Comparison of ENCODE assay signal across 1 cellular context in the genomic region with DNA sequence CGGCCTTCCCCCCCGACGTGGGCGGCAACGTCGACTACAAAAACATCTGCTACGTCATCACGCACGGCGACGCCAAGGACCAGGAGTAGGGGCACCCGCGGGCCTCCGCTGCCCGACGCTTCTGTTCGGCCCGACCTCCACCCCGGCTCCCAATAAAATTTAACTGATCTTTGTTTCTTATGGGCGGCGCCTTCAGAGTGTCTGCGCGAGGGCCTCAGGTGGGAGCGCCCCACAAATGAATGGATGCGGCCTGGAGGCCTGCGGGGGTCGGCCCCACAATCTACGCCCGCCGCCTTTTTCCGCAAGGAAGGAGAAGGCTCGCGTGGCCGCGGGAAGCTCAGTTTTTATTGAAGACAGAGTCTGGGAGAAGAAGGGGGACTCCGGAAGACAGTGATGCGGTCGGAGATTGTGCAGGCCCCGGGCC.
TF ChIP-seq lines count a peak whose summit lies in the region.

No MANE protein-coding gene starts in this region.

TF ChIP-seq in K562, 482 proteins besides CTCF, POLR2A, EP300 and RAD21 (continued from another document and continues in another):
- TF ChIP-seq, protein P1, sequence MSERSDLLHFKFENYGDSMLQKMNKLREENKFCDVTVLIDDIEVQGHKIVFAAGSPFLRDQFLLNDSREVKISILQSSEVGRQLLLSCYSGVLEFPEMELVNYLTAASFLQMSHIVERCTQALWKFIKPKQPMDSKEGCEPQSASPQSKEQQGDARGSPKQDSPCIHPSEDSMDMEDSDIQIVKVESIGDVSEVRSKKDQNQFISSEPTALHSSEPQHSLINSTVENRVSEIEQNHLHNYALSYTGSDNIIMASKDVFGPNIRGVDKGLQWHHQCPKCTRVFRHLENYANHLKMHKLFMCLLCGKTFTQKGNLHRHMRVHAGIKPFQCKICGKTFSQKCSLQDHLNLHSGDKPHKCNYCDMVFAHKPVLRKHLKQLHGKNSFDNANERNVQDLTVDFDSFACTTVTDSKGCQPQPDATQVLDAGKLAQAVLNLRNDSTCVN (CRISPR knock-in tag; IDR thresholded peaks at IDR 0.05) = no peak
- TF ChIP-seq, protein P2, sequence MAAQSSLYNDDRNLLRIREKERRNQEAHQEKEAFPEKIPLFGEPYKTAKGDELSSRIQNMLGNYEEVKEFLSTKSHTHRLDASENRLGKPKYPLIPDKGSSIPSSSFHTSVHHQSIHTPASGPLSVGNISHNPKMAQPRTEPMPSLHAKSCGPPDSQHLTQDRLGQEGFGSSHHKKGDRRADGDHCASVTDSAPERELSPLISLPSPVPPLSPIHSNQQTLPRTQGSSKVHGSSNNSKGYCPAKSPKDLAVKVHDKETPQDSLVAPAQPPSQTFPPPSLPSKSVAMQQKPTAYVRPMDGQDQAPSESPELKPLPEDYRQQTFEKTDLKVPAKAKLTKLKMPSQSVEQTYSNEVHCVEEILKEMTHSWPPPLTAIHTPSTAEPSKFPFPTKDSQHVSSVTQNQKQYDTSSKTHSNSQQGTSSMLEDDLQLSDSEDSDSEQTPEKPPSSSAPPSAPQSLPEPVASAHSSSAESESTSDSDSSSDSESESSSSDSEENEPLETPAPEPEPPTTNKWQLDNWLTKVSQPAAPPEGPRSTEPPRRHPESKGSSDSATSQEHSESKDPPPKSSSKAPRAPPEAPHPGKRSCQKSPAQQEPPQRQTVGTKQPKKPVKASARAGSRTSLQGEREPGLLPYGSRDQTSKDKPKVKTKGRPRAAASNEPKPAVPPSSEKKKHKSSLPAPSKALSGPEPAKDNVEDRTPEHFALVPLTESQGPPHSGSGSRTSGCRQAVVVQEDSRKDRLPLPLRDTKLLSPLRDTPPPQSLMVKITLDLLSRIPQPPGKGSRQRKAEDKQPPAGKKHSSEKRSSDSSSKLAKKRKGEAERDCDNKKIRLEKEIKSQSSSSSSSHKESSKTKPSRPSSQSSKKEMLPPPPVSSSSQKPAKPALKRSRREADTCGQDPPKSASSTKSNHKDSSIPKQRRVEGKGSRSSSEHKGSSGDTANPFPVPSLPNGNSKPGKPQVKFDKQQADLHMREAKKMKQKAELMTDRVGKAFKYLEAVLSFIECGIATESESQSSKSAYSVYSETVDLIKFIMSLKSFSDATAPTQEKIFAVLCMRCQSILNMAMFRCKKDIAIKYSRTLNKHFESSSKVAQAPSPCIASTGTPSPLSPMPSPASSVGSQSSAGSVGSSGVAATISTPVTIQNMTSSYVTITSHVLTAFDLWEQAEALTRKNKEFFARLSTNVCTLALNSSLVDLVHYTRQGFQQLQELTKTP (IDR thresholded peaks at IDR 0.05; ENCODE audit: low read depth in 1 of 2, partially characterized antibody in 2 of 2) = peak in 1 of 2 experiments; percentile 49
- TF ChIP-seq GATAD2A (IDR thresholded peaks at IDR 0.05) (0 out of 2 replicates have a peak, but pooled peaks have one; percentile 66), ZNF695 (CRISPR knock-in tag; IDR thresholded peaks at IDR 0.05) (no peak), SUPT5H (IDR thresholded peaks at IDR 0.05) (peak; percentile 56), ZNF589 (CRISPR knock-in tag; IDR thresholded peaks at IDR 0.05; ENCODE audit: low read depth) (peak; percentile 89), HDGF (IDR thresholded peaks at IDR 0.05) (no peak), RAD51 (IDR thresholded peaks at IDR 0.05; ENCODE audit: borderline replicate concordance, low read depth) (no peak), HDAC2 (IDR thresholded peaks at IDR 0.05) (no peak; the same call in 1 of the 2 replicates), ZNF316 (IDR thresholded peaks at IDR 0.05) (peak; percentile 75), THRAP3 (IDR thresholded peaks at IDR 0.05; ENCODE audit: borderline replicate concordance) (no peak), ZKSCAN8 (CRISPR knock-in tag; IDR thresholded peaks at IDR 0.05) (0 out of 2 replicates have a peak, but pooled peaks have one; percentile 20), RBM34 (IDR thresholded peaks at IDR 0.05; ENCODE audit: borderline replicate concordance, insufficient read depth, low read length) (no peak), NBN (IDR thresholded peaks at IDR 0.05; ENCODE audit: low read depth) (peak; percentile 66), BRD4 (IDR thresholded peaks at IDR 0.05) (peak; percentile 91)
- TF ChIP-seq, protein P3, sequence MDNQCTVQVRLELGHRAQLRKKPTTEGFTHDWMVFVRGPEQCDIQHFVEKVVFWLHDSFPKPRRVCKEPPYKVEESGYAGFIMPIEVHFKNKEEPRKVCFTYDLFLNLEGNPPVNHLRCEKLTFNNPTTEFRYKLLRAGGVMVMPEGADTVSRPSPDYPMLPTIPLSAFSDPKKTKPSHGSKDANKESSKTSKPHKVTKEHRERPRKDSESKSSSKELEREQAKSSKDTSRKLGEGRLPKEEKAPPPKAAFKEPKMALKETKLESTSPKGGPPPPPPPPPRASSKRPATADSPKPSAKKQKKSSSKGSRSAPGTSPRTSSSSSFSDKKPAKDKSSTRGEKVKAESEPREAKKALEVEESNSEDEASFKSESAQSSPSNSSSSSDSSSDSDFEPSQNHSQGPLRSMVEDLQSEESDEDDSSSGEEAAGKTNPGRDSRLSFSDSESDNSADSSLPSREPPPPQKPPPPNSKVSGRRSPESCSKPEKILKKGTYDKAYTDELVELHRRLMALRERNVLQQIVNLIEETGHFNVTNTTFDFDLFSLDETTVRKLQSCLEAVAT (IDR thresholded peaks at IDR 0.05) = 0 out of 4 replicates have a peak, but pooled peaks of 1 of the 2 experiments have one; percentile 11
- TF ChIP-seq, protein P4, sequence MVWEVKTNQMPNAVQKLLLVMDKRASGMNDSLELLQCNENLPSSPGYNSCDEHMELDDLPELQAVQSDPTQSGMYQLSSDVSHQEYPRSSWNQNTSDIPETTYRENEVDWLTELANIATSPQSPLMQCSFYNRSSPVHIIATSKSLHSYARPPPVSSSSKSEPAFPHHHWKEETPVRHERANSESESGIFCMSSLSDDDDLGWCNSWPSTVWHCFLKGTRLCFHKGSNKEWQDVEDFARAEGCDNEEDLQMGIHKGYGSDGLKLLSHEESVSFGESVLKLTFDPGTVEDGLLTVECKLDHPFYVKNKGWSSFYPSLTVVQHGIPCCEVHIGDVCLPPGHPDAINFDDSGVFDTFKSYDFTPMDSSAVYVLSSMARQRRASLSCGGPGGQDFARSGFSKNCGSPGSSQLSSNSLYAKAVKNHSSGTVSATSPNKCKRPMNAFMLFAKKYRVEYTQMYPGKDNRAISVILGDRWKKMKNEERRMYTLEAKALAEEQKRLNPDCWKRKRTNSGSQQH (CRISPR knock-in tag; IDR thresholded peaks at IDR 0.05) = no peak
- TF ChIP-seq, protein P5, sequence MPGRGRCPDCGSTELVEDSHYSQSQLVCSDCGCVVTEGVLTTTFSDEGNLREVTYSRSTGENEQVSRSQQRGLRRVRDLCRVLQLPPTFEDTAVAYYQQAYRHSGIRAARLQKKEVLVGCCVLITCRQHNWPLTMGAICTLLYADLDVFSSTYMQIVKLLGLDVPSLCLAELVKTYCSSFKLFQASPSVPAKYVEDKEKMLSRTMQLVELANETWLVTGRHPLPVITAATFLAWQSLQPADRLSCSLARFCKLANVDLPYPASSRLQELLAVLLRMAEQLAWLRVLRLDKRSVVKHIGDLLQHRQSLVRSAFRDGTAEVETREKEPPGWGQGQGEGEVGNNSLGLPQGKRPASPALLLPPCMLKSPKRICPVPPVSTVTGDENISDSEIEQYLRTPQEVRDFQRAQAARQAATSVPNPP (IDR thresholded peaks at IDR 0.05; ENCODE audit: borderline replicate concordance, insufficient read depth, insufficient read length) = no peak
- TF ChIP-seq, protein P6, sequence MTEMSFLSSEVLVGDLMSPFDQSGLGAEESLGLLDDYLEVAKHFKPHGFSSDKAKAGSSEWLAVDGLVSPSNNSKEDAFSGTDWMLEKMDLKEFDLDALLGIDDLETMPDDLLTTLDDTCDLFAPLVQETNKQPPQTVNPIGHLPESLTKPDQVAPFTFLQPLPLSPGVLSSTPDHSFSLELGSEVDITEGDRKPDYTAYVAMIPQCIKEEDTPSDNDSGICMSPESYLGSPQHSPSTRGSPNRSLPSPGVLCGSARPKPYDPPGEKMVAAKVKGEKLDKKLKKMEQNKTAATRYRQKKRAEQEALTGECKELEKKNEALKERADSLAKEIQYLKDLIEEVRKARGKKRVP (CRISPR knock-in tag; IDR thresholded peaks at IDR 0.05) = peak; percentile 64; the same call in 1 of the 2 replicates
- TF ChIP-seq, protein P7, sequence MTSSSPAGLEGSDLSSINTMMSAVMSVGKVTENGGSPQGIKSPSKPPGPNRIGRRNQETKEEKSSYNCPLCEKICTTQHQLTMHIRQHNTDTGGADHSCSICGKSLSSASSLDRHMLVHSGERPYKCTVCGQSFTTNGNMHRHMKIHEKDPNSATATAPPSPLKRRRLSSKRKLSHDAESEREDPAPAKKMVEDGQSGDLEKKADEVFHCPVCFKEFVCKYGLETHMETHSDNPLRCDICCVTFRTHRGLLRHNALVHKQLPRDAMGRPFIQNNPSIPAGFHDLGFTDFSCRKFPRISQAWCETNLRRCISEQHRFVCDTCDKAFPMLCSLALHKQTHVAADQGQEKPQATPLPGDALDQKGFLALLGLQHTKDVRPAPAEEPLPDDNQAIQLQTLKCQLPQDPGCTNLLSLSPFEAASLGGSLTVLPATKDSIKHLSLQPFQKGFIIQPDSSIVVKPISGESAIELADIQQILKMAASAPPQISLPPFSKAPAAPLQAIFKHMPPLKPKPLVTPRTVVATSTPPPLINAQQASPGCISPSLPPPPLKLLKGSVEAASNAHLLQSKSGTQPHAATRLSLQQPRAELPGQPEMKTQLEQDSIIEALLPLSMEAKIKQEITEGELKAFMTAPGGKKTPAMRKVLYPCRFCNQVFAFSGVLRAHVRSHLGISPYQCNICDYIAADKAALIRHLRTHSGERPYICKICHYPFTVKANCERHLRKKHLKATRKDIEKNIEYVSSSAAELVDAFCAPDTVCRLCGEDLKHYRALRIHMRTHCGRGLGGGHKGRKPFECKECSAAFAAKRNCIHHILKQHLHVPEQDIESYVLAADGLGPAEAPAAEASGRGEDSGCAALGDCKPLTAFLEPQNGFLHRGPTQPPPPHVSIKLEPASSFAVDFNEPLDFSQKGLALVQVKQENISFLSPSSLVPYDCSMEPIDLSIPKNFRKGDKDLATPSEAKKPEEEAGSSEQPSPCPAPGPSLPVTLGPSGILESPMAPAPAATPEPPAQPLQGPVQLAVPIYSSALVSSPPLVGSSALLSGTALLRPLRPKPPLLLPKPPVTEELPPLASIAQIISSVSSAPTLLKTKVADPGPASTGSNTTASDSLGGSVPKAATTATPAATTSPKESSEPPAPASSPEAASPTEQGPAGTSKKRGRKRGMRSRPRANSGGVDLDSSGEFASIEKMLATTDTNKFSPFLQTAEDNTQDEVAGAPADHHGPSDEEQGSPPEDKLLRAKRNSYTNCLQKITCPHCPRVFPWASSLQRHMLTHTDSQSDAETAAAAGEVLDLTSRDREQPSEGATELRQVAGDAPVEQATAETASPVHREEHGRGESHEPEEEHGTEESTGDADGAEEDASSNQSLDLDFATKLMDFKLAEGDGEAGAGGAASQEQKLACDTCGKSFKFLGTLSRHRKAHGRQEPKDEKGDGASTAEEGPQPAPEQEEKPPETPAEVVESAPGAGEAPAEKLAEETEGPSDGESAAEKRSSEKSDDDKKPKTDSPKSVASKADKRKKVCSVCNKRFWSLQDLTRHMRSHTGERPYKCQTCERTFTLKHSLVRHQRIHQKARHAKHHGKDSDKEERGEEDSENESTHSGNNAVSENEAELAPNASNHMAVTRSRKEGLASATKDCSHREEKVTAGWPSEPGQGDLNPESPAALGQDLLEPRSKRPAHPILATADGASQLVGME (CRISPR knock-in tag; IDR thresholded peaks at IDR 0.05) = no peak
- TF ChIP-seq, protein P8, sequence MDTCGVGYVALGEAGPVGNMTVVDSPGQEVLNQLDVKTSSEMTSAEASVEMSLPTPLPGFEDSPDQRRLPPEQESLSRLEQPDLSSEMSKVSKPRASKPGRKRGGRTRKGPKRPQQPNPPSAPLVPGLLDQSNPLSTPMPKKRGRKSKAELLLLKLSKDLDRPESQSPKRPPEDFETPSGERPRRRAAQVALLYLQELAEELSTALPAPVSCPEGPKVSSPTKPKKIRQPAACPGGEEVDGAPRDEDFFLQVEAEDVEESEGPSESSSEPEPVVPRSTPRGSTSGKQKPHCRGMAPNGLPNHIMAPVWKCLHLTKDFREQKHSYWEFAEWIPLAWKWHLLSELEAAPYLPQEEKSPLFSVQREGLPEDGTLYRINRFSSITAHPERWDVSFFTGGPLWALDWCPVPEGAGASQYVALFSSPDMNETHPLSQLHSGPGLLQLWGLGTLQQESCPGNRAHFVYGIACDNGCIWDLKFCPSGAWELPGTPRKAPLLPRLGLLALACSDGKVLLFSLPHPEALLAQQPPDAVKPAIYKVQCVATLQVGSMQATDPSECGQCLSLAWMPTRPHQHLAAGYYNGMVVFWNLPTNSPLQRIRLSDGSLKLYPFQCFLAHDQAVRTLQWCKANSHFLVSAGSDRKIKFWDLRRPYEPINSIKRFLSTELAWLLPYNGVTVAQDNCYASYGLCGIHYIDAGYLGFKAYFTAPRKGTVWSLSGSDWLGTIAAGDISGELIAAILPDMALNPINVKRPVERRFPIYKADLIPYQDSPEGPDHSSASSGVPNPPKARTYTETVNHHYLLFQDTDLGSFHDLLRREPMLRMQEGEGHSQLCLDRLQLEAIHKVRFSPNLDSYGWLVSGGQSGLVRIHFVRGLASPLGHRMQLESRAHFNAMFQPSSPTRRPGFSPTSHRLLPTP (IDR thresholded peaks at IDR 0.05; ENCODE audit: borderline replicate concordance, extremely low read depth, insufficient read length) = no peak
- TF ChIP-seq, protein P9, sequence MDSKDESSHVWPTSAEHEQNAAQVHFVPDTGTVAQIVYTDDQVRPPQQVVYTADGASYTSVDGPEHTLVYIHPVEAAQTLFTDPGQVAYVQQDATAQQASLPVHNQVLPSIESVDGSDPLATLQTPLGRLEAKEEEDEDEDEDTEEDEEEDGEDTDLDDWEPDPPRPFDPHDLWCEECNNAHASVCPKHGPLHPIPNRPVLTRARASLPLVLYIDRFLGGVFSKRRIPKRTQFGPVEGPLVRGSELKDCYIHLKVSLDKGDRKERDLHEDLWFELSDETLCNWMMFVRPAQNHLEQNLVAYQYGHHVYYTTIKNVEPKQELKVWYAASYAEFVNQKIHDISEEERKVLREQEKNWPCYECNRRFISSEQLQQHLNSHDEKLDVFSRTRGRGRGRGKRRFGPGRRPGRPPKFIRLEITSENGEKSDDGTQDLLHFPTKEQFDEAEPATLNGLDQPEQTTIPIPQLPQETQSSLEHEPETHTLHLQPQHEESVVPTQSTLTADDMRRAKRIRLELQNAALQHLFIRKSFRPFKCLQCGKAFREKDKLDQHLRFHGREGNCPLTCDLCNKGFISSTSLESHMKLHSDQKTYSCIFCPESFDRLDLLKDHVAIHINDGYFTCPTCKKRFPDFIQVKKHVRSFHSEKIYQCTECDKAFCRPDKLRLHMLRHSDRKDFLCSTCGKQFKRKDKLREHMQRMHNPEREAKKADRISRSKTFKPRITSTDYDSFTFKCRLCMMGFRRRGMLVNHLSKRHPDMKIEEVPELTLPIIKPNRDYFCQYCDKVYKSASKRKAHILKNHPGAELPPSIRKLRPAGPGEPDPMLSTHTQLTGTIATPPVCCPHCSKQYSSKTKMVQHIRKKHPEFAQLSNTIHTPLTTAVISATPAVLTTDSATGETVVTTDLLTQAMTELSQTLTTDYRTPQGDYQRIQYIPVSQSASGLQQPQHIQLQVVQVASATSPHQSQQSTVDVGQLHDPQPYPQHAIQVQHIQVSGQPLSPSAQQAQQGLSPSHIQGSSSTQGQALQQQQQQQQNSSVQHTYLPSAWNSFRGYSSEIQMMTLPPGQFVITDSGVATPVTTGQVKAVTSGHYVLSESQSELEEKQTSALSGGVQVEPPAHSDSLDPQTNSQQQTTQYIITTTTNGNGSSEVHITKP (IDR thresholded peaks at IDR 0.05; ENCODE audit: partially characterized antibody) = peak; percentile 76
- TF ChIP-seq, protein P10, sequence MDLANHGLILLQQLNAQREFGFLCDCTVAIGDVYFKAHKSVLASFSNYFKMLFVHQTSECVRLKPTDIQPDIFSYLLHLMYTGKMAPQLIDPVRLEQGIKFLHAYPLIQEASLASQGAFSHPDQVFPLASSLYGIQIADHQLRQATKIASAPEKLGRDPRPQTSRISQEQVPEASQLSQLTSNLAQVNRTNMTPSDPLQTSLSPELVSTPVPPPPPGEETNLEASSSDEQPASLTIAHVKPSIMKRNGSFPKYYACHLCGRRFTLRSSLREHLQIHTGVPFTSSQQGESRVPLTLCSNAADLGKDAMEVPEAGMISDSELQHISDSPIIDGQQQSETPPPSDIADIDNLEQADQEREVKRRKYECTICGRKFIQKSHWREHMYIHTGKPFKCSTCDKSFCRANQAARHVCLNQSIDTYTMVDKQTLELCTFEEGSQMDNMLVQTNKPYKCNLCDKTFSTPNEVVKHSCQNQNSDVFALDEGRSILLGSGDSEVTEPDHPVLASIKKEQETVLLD (IDR thresholded peaks at IDR 0.05) = peak; percentile 96
